8 cellular contexts compared by ENCODE assay signal in the genomic region with DNA sequence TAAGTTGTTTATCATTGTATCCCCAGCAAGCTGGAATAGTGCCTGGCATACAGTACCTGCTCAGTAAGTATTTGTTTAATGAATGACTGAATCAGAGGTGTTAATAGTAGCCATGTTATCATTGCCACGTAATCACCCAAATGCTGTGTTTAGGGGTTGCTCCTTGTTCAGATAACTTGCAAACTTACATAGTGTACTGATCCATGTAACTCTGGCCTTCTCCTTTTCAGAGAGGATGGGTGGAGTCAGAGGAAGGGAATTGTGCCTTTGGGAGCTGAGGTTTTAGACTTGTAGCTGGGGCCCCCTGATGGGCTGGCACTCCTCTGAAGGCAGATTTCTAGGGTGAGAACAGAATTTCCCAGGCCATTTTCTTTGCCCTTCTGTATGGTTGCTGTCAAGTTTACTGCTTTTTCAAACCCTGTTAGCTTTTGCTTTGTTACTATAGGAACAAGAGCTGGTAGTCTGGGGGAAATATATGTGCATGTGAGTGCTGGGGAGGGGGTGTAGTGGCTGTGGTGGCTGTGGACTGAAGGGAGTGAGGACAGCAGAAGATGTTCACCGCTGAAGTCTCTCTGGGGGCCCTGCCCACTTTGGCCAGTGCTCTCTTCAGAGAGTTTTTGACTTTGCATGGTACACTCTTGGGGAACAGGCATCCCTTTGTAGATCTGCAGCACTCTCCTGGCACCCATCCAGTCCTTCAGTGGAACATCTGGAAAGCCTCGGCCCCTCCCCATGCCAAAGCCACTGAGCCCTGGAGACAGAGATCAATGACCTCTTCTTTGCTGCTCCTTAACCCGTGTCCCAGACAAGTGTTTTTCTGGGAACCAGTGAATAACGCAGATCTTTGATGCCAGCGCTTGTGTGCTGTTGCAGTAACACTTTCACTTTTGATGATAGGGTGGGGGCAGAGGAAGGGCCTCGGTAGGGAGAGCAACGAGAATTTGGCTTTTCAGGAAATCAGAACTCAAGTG.
DNase-seq lines count a peak whose midpoint lies in the region; ATAC-seq and TF ChIP-seq lines count a peak whose summit lies in the region.

No MANE protein-coding gene starts in this region.

- TF ChIP-seq CTCF in MM.1S (IDR thresholded peaks at IDR 0.05; ENCODE audit: low read length), result no peak

- H3K36me3 ChIP-seq in BLaER1 (peaks cover 39% of the 10 kb centered on the region), MM.1S (replicated peaks; ENCODE audit: insufficient read depth, low read length) (no peaks in the 10 kb centered on the region)

- no peaks in the 10 kb centered on the region for H3K9me3 Mint-ChIP-seq in activated T-cell treated with anti-CD3 and anti-CD28 coated beads, Interleukin-2, amount 50 U/mL, for 4 hours

- H3K4me1 ChIP-seq in BLaER1 (peaks cover 83% of the 10 kb centered on the region), MM.1S (ENCODE audit: low read length) (no peaks in the 10 kb centered on the region)

- no peaks in the 10 kb centered on the region for H3K79me2 ChIP-seq in MM.1S (ENCODE audit: low read length)

- H3K27me3 ChIP-seq in BLaER1 (no peaks in the 10 kb centered on the region), MM.1S (replicated peaks; ENCODE audit: insufficient read depth, low read length) (no peaks in the 10 kb centered on the region)

- H3K9me2 ChIP-seq in MM.1S (replicated peaks; ENCODE audit: insufficient read depth, low read length), result no peaks in the 10 kb centered on the region

- H3K9ac ChIP-seq in BLaER1 (peak overlapping the region; percentile 65), MM.1S (ENCODE audit: low read length) (no peak overlapping the region)

- H3F3A ChIP-seq in MM.1S (ENCODE audit: insufficient read depth, low read length), result no peaks in the 10 kb centered on the region

- H3K4me2 ChIP-seq in BLaER1 (peak overlapping the region; percentile 92), MM.1S (ENCODE audit: low read depth, low read length) (no peak overlapping the region)

- peaks cover 42% of the 10 kb centered on the region for H3K4me1 Mint-ChIP-seq in activated T-cell treated with anti-CD3 and anti-CD28 coated beads, Interleukin-2, amount 50 U/mL, for 4 hours (ENCODE audit: low read depth)

- peak overlapping the region; percentile 81 for H3K4me3 Mint-ChIP-seq in activated T-cell treated with anti-CD3 and anti-CD28 coated beads, Interleukin-2, amount 50 U/mL, for 4 hours

- H3K27ac ChIP-seq in BLaER1 (peak overlapping the region; percentile 74), MM.1S (ENCODE audit: low read length) (no peak overlapping the region)

- no peaks in the 10 kb centered on the region for H3K27me3 Mint-ChIP-seq in activated T-cell treated with anti-CD3 and anti-CD28 coated beads, Interleukin-2, amount 50 U/mL, for 4 hours (ENCODE audit: low read depth)

- DNase-seq in activated T-cell treated with anti-CD3 and anti-CD28 coated beads, Interleukin-2, amount 50 U/mL, for 4 hours, result peak; percentile 6
- DNase-seq in globus pallidus (ENCODE audit: low spot score) (peak; percentile 89), posterior cingulate gyrus (peak in 9 of 10 donors; percentile 34 to 95 (median 62)), SHP77 (lab: John Stamatoyannopoulos, UW) (no peak), MM.1S (no peak), iPS-NIHi11 (ENCODE audit: low spot score) (no peak)

- peak overlapping the region; percentile 54 for H3K4me3 ChIP-seq in BLaER1
- H3K4me3 ChIP-seq in MM.1S (ENCODE audit: low read length), result no peak overlapping the region

- intact Hi-C loops in posterior cingulate gyrus (cut with DNase I), result no loop called here

- H2AFZ ChIP-seq in MM.1S (ENCODE audit: low read length), result no peak overlapping the region

- no peaks in the 10 kb centered on the region for H3K36me3 Mint-ChIP-seq in activated T-cell treated with anti-CD3 and anti-CD28 coated beads, Interleukin-2, amount 50 U/mL, for 4 hours (ENCODE audit: insufficient read depth)

- peaks cover 8% of the 10 kb centered on the region; the same call in 1 of the 2 replicates for H3K9me3 ChIP-seq in BLaER1
- H3K9me3 ChIP-seq in MM.1S (replicated peaks; ENCODE audit: insufficient read depth, low read length), result no peaks in the 10 kb centered on the region

- peak; percentile 53 for ATAC-seq in HG03159 (IDR thresholded peaks at IDR 0.05; ENCODE audit: unreplicated experiment)
- peak; percentile 61 to 74 for ATAC-seq in activated T-cell treated with anti-CD3 and anti-CD28 coated beads, Interleukin-2, amount 50 U/mL, for 4 hours

- H4K20me1 ChIP-seq in BLaER1, result peaks cover 73% of the 10 kb centered on the region
- no peaks in the 10 kb centered on the region for H4K20me1 ChIP-seq in MM.1S (ENCODE audit: insufficient read depth, low read length)

Comparison
In these comparisons a context has a peak if more than half of its experiments do, and no peak if none do; other contexts are left out.
1. DNase-seq: peak in activated T-cell treated with anti-CD3 and anti-CD28 coated beads, Interleukin-2, amount 50 U/mL, for 4 hours (single experiment), globus pallidus (single experiment) and posterior cingulate gyrus (9 of 10); none in SHP77 (0 of 2), MM.1S (single experiment) and iPS-NIHi11 (single experiment).